Comparison of ENCODE assay signal across 27 cellular contexts in genomic region chr3:101228441-101228840, GRCh38.
"Had no signal": no experiment of that assay in that cellular context is flagged by ENCODE, and none has a peak within 500 bp of the region (broad histone marks: within the 10 kb centered on the region; RNA-seq: fewer than 3 reads in every experiment).

No MANE protein-coding gene starts in this region.

- H3K4me2 ChIP-seq: smooth muscle cell had no signal

- H3K9me3 ChIP-seq: esophagus squamous epithelium, neutrophil, pancreas, suprapubic skin, transverse colon had no signal

- FAIRE-seq: endometrium, pancreas had no signal

- H3K27me3 Mint-ChIP-seq: effector memory CD8-positive, alpha-beta T cell; naive thymus-derived CD8-positive, alpha-beta T cell; stimulated activated naive CD8-positive, alpha-beta T cell treated with anti-CD3 and anti-CD28 coated beads, Interleukin-15, amount 100 ng/mL, for 72 hours had no signal

- H3K36me3 ChIP-seq: esophagus squamous epithelium, neutrophil, pancreas, suprapubic skin, transverse colon had no signal

- H3K4me3 Mint-ChIP-seq: effector memory CD8-positive, alpha-beta T cell; immature natural killer cell; naive thymus-derived CD8-positive, alpha-beta T cell; stimulated activated naive CD8-positive, alpha-beta T cell treated with anti-CD3 and anti-CD28 coated beads, Interleukin-15, amount 100 ng/mL, for 72 hours had no signal

- H3K27ac Mint-ChIP-seq: immature natural killer cell; naive thymus-derived CD8-positive, alpha-beta T cell; stimulated activated naive CD8-positive, alpha-beta T cell treated with anti-CD3 and anti-CD28 coated beads, Interleukin-15, amount 100 ng/mL, for 72 hours had no signal

- H3K4me1 Mint-ChIP-seq: immature natural killer cell; naive thymus-derived CD8-positive, alpha-beta T cell; stimulated activated naive CD8-positive, alpha-beta T cell treated with anti-CD3 and anti-CD28 coated beads, Interleukin-15, amount 100 ng/mL, for 72 hours had no signal

- H3K9me3 Mint-ChIP-seq: effector memory CD8-positive, alpha-beta T cell; immature natural killer cell; naive thymus-derived CD8-positive, alpha-beta T cell; stimulated activated naive CD8-positive, alpha-beta T cell treated with anti-CD3 and anti-CD28 coated beads, Interleukin-15, amount 100 ng/mL, for 72 hours had no signal

- ATAC-seq: effector memory CD8-positive, alpha-beta T cell; left lobe of liver; naive thymus-derived CD8-positive, alpha-beta T cell; pancreas; sciatic nerve; stimulated activated naive CD8-positive, alpha-beta T cell treated with anti-CD3 and anti-CD28 coated beads, Interleukin-15, amount 100 ng/mL, for 72 hours had no signal

- H3K4me3 ChIP-seq: esophagus squamous epithelium, lung, pancreas, smooth muscle cell, suprapubic skin, transverse colon had no signal

- H3K27me3 ChIP-seq: esophagus squamous epithelium, neutrophil, pancreas, suprapubic skin, transverse colon had no signal

- H3K4me1 ChIP-seq: esophagus squamous epithelium, pancreas, suprapubic skin, transverse colon had no signal

- H3K27ac ChIP-seq: esophagus squamous epithelium, neutrophil, pancreas, suprapubic skin, transverse colon had no signal

- DNase-seq: cerebellar nuclear complex; cortex of kidney; effector memory CD8-positive, alpha-beta T cell; erythroblast; esophagus squamous epithelium; foreskin melanocyte; hypothalamus; immature natural killer cell; islet precursor cell; kidney glomerular epithelial cell; mesenchymal stem cell; naive thymus-derived CD8-positive, alpha-beta T cell; pancreas; stimulated activated CD4-positive, alpha-beta T cell treated with anti-CD3 and anti-CD28 coated beads, Interleukin-12 subunit alpha, Interleukin-12 subunit beta, amount 100 ng/mL, for 4 hours; stimulated activated CD4-positive, alpha-beta T cell treated with anti-CD3 and anti-CD28 coated beads, Interleukin-1b, Interleukin-23, amount 100 ng/mL, for 48 hours; stimulated activated CD4-positive, alpha-beta T cell treated with anti-CD3 and anti-CD28 coated beads, Interleukin-4, amount 100 ng/mL, for 1 hour; stimulated activated CD8-positive, alpha-beta memory T cell treated with anti-CD3 and anti-CD28 coated beads, Interleukin-4, amount 100 ng/mL, for 48 hours; stimulated activated naive CD4-positive, alpha-beta T cell; stimulated activated naive CD8-positive, alpha-beta T cell treated with anti-CD3 and anti-CD28 coated beads, Interleukin-15, amount 100 ng/mL, for 72 hours; transverse colon had no signal
